In the genomic region with DNA sequence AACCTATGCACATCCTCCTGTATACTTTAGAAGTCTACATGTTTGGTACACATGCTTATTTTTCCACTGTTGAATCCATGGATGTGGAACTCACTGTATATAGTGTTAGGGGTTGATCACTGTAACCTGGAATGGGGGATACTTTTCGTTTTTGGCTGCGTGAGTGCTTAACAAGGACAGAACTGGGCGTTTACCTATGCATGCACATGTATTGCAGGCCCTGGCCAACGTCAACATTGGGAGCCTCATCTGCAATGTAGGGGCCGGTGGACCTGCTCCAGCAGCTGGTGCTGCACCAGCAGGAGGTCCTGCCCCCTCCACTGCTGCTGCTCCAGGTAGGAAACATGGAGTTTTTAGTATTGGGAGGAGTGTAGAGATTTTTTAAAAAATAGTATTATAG, we compare ENCODE assay signal across 1 cellular context.
TF ChIP-seq lines count a peak whose summit lies in the region.

No MANE protein-coding gene starts in this region.

TF ChIP-seq in WTC11, 78 proteins besides CTCF, POLR2A, EP300 and RAD21 (continued from another document):
- TF ChIP-seq GABPB1 (CRISPR knock-in tag; IDR thresholded peaks at IDR 0.05), result no peak
- TF ChIP-seq ETV6 (CRISPR knock-in tag; IDR thresholded peaks at IDR 0.05), result no peak
- TF ChIP-seq, protein P1, sequence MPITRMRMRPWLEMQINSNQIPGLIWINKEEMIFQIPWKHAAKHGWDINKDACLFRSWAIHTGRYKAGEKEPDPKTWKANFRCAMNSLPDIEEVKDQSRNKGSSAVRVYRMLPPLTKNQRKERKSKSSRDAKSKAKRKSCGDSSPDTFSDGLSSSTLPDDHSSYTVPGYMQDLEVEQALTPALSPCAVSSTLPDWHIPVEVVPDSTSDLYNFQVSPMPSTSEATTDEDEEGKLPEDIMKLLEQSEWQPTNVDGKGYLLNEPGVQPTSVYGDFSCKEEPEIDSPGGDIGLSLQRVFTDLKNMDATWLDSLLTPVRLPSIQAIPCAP (CRISPR knock-in tag; IDR thresholded peaks at IDR 0.05), result no peak
- no peak for TF ChIP-seq PRRX2 (CRISPR knock-in tag; IDR thresholded peaks at IDR 0.05)
- no peak for TF ChIP-seq MXD4 (CRISPR knock-in tag; IDR thresholded peaks at IDR 0.05; ENCODE audit: borderline replicate concordance)
- TF ChIP-seq ELF4 (CRISPR knock-in tag; IDR thresholded peaks at IDR 0.05; ENCODE audit: low read depth), result no peak
- TF ChIP-seq, protein P2, sequence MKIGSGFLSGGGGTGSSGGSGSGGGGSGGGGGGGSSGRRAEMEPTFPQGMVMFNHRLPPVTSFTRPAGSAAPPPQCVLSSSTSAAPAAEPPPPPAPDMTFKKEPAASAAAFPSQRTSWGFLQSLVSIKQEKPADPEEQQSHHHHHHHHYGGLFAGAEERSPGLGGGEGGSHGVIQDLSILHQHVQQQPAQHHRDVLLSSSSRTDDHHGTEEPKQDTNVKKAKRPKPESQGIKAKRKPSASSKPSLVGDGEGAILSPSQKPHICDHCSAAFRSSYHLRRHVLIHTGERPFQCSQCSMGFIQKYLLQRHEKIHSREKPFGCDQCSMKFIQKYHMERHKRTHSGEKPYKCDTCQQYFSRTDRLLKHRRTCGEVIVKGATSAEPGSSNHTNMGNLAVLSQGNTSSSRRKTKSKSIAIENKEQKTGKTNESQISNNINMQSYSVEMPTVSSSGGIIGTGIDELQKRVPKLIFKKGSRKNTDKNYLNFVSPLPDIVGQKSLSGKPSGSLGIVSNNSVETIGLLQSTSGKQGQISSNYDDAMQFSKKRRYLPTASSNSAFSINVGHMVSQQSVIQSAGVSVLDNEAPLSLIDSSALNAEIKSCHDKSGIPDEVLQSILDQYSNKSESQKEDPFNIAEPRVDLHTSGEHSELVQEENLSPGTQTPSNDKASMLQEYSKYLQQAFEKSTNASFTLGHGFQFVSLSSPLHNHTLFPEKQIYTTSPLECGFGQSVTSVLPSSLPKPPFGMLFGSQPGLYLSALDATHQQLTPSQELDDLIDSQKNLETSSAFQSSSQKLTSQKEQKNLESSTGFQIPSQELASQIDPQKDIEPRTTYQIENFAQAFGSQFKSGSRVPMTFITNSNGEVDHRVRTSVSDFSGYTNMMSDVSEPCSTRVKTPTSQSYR (CRISPR knock-in tag; IDR thresholded peaks at IDR 0.05), result no peak
